In the genomic region with DNA sequence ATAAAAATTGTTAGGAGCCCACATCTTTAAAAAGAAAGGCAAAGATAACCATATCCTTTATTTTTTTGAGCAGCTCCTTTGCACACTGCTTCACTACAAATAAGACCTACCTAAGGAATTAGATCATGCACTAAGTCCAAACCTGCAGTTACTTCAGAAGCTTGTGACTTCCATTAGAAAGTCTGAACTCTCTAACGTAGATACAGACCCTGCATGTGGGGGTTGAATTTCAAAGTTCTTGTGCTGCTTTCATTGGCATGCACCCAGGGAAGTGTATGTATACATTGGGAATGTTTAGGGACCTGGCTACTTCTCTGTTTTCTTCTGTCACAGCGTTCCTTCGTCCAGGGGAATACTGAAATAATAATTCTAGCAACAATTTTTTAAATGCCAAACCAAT, we compare ENCODE assay signal across 20 cellular contexts. TPM values are rescaled to one million over a fixed set of nuclear protein-coding genes. Genes with fewer than 3 reads are reported as not detected.
"Had no signal": no experiment of that assay in that cellular context is flagged by ENCODE, and none has a peak within 500 bp of the region (broad histone marks: within the 10 kb centered on the region; RNA-seq: fewer than 3 reads in every experiment).

No MANE protein-coding gene starts in this region.

- DNase-seq: activated CD4-positive, alpha-beta T cell treated with anti-CD3 and anti-CD28 coated beads, Interleukin-2, amount 10 ng/mL, durations not matched to agents 24 days and 14 days; activated CD8-positive, alpha-beta T cell treated with anti-CD3 and anti-CD28 coated beads for 36 hours; activated naive CD4-positive, alpha-beta T cell treated with anti-CD3 and anti-CD28 coated beads, Interleukin-2, amount 50 U/mL, for 16 hours; activated T-cell treated with anti-CD3 and anti-CD28 coated beads, Interleukin-2, amount 50 U/mL, for 24 hours; adrenal gland; caudate nucleus; colonic mucosa; nephron progenitor cell; occipital lobe; posterior cingulate gyrus; retina; stimulated activated CD4-positive, alpha-beta T cell treated with anti-CD3 and anti-CD28 coated beads, Interleukin-12 subunit alpha, Interleukin-12 subunit beta, amount 100 ng/mL, for 4 hours; stimulated activated CD4-positive, alpha-beta T cell treated with anti-CD3 and anti-CD28 coated beads, Interleukin-1b, Interleukin-23, amount 100 ng/mL, for 48 hours; stimulated activated CD8-positive, alpha-beta memory T cell treated with anti-CD3 and anti-CD28 coated beads, Interleukin-4, amount 100 ng/mL, for 48 hours; stimulated activated naive CD4-positive, alpha-beta T cell; T-helper 1 cell; T-helper 9 cell; tibial artery had no signal

- H3K4me1 ChIP-seq: adrenal gland, colonic mucosa had no signal

- H3K4me3 ChIP-seq: adrenal gland, colonic mucosa, lung, tibial artery had no signal

- H3K9me3 ChIP-seq: adrenal gland, colonic mucosa, tibial artery had no signal

- H3K36me3 ChIP-seq: adrenal gland, colonic mucosa, tibial artery had no signal

- H3K27me3 ChIP-seq: adrenal gland, colonic mucosa, tibial artery had no signal

- ATAC-seq: activated CD8-positive, alpha-beta T cell treated with anti-CD3 and anti-CD28 coated beads for 36 hours; SK-N-SH treated with all-trans-retinoic acid at 6 μM for 48 hours had no signal

- H3K27ac ChIP-seq: adrenal gland, colonic mucosa had no signal

RNA-seq across cellular contexts. Expression of gene SCHIP1, which starts 36.2 kb away (rescaled TPM):
- total RNA-seq: activated CD4-positive, alpha-beta T cell treated with anti-CD3 and anti-CD28 coated beads, Interleukin-2, amount 10 ng/mL, durations not matched to agents 24 days and 14 days; activated CD8-positive, alpha-beta T cell treated with anti-CD3 and anti-CD28 coated beads for 36 hours had no signal
